In the genomic region with DNA sequence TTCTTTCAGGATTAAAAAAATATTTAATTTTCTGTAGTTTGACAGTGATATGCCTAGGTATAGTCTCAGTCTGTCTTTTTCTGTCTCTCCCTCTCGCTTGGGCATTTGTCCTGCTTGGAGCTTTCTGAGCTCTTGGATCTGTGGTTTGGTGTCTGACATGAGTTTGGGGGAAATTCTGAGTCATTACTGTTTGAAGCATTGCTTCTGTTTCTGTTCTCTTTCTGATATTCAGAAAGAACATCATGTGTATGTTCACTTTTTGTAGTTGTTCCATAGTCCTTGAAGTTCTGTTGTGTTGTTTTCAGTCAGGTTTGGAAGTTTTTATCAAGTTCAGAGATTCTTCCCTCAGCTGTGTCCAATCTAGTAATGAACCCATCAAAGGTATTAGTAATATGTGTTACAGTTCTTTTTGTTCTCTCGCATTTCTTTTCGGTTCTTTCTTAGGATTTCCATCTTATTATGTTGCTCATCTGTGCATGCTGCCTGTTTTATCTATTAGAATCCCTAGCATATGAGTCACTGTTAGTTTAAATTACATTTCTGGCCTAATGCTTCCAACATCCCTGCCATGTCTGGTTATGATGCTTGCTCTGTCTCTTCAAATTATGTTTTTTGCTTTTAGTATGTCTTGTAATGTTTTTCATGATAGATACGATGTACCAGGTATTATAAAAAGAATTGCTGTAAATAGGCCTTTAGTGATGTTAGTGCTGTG, we compare ENCODE assay signal across 8 cellular contexts. TPM values are rescaled to one million over a fixed set of nuclear protein-coding genes. Genes with fewer than 3 reads are reported as not detected.
DNase-seq lines count a peak whose midpoint lies in the region; ATAC-seq lines count a peak whose summit lies in the region.

No MANE protein-coding gene starts in this region.

- H3K27me3 ChIP-seq in CD4-positive, alpha-beta memory T cell (ENCODE audit: insufficient read depth, low read length) = no peaks in the 10 kb centered on the region

- H3K4me1 ChIP-seq in CD4-positive, alpha-beta memory T cell (ENCODE audit: insufficient read depth, low read length) = no peaks in the 10 kb centered on the region

- peaks cover 40% of the 10 kb centered on the region for H3K4me1 Mint-ChIP-seq in activated T-cell treated with anti-CD3 and anti-CD28 coated beads, Interleukin-2, amount 50 U/mL, for 24 hours (ENCODE audit: low read depth)
- H3K4me1 Mint-ChIP-seq in activated naive CD8-positive, alpha-beta T cell treated with anti-CD3 and anti-CD28 coated beads for 36 hours = peaks cover 18% of the 10 kb centered on the region
- peaks cover 30% of the 10 kb centered on the region for H3K4me1 Mint-ChIP-seq in stimulated activated effector memory CD8-positive, alpha-beta T cell treated with anti-CD3 and anti-CD28 coated beads, Interleukin-12 subunit alpha, Interleukin-12 subunit beta, amount 100 ng/mL, for 72 hours
- peaks cover 6 to 14% (median 11%) of the 10 kb centered on the region in 4 donors for H3K4me1 Mint-ChIP-seq in CD4-positive, alpha-beta memory T cell

- ATAC-seq in HG03103 (IDR thresholded peaks at IDR 0.05; ENCODE audit: low read depth, unreplicated experiment) (peak; percentile 64), HG02970 (IDR thresholded peaks at IDR 0.05; ENCODE audit: low FRiP score, unreplicated experiment) (no peak)
- ATAC-seq in stimulated activated effector memory CD8-positive, alpha-beta T cell treated with anti-CD3 and anti-CD28 coated beads, Interleukin-12 subunit alpha, Interleukin-12 subunit beta, amount 100 ng/mL, for 72 hours = peak; percentile 34

- no peaks in the 10 kb centered on the region for H3K27me3 Mint-ChIP-seq in activated T-cell treated with anti-CD3 and anti-CD28 coated beads, Interleukin-2, amount 50 U/mL, for 24 hours
- no peaks in the 10 kb centered on the region for H3K27me3 Mint-ChIP-seq in activated naive CD8-positive, alpha-beta T cell treated with anti-CD3 and anti-CD28 coated beads for 36 hours
- no peaks in the 10 kb centered on the region for H3K27me3 Mint-ChIP-seq in CD4-positive, alpha-beta memory T cell

- peaks cover 93% of the 10 kb centered on the region for H3K36me3 Mint-ChIP-seq in activated T-cell treated with anti-CD3 and anti-CD28 coated beads, Interleukin-2, amount 50 U/mL, for 24 hours (ENCODE audit: low read depth)
- H3K36me3 Mint-ChIP-seq in activated naive CD8-positive, alpha-beta T cell treated with anti-CD3 and anti-CD28 coated beads for 36 hours = peaks cover 77% of the 10 kb centered on the region
- peaks cover 91% of the 10 kb centered on the region for H3K36me3 Mint-ChIP-seq in stimulated activated effector memory CD8-positive, alpha-beta T cell treated with anti-CD3 and anti-CD28 coated beads, Interleukin-12 subunit alpha, Interleukin-12 subunit beta, amount 100 ng/mL, for 72 hours
- peaks cover 70% of the 10 kb centered on the region in 2 donors for H3K36me3 Mint-ChIP-seq in CD4-positive, alpha-beta memory T cell

- H3K27ac Mint-ChIP-seq in activated T-cell treated with anti-CD3 and anti-CD28 coated beads, Interleukin-2, amount 50 U/mL, for 24 hours = peak overlapping the region; percentile 57
- H3K27ac Mint-ChIP-seq in activated naive CD8-positive, alpha-beta T cell treated with anti-CD3 and anti-CD28 coated beads for 36 hours = peak overlapping the region; percentile 44
- peak overlapping the region; percentile 70 for H3K27ac Mint-ChIP-seq in stimulated activated effector memory CD8-positive, alpha-beta T cell treated with anti-CD3 and anti-CD28 coated beads, Interleukin-12 subunit alpha, Interleukin-12 subunit beta, amount 100 ng/mL, for 72 hours
- no peak overlapping the region for H3K27ac Mint-ChIP-seq in CD4-positive, alpha-beta memory T cell

- H3K9me3 ChIP-seq in CD4-positive, alpha-beta memory T cell (ENCODE audit: control insufficient read depth in 1 of 2, low read length in 2 of 2) = no peaks in the 10 kb centered on the region

- DNase-seq in activated T-cell treated with anti-CD3 and anti-CD28 coated beads, Interleukin-2, amount 50 U/mL, for 24 hours = no peak
- no peak for DNase-seq in activated T-cell treated with anti-CD3 and anti-CD28 coated beads, Interleukin-2, amount 50 U/mL, for 48 hours
- DNase-seq in activated naive CD8-positive, alpha-beta T cell treated with anti-CD3 and anti-CD28 coated beads for 36 hours = no peak
- DNase-seq in stimulated activated effector memory CD8-positive, alpha-beta T cell treated with anti-CD3 and anti-CD28 coated beads, Interleukin-12 subunit alpha, Interleukin-12 subunit beta, amount 100 ng/mL, for 72 hours (ENCODE audit: low spot score in 2 of 2) = no peak
- no peak for DNase-seq in CD4-positive, alpha-beta memory T cell
- no peak for DNase-seq in NCI-H2029 treated with DMSO at 0.1 percent for 48 hours (lab: John Stamatoyannopoulos, UW)

- no peak overlapping the region for H3K4me3 ChIP-seq in CD4-positive, alpha-beta memory T cell (ENCODE audit: low read length in 2 of 2)

- peaks cover 12% of the 10 kb centered on the region for H3K9me3 Mint-ChIP-seq in activated T-cell treated with anti-CD3 and anti-CD28 coated beads, Interleukin-2, amount 50 U/mL, for 24 hours
- H3K9me3 Mint-ChIP-seq in activated naive CD8-positive, alpha-beta T cell treated with anti-CD3 and anti-CD28 coated beads for 36 hours = peaks cover 11% of the 10 kb centered on the region
- H3K9me3 Mint-ChIP-seq in stimulated activated effector memory CD8-positive, alpha-beta T cell treated with anti-CD3 and anti-CD28 coated beads, Interleukin-12 subunit alpha, Interleukin-12 subunit beta, amount 100 ng/mL, for 72 hours = peaks cover 4% of the 10 kb centered on the region
- H3K9me3 Mint-ChIP-seq in CD4-positive, alpha-beta memory T cell = peaks cover 0 to 16% (median 9%) of the 10 kb centered on the region in 8 donors

- CTCF ChIA-PET in CD4-positive, alpha-beta memory T cell (lab: Charles Lee; ENCODE audit: partially characterized antibody) = no interaction called here

- intact Hi-C loops in CD4-positive, alpha-beta memory T cell (cut with micrococcal nuclease) = no loop called here

- H3K27ac ChIP-seq in CD4-positive, alpha-beta memory T cell (ENCODE audit: low read depth, low read length) = no peak overlapping the region

- POLR2A ChIA-PET in CD4-positive, alpha-beta memory T cell (lab: Charles Lee; ENCODE audit: partially characterized antibody) = no interaction called here

- no peak overlapping the region for H3K4me3 Mint-ChIP-seq in activated T-cell treated with anti-CD3 and anti-CD28 coated beads, Interleukin-2, amount 50 U/mL, for 24 hours
- no peak overlapping the region for H3K4me3 Mint-ChIP-seq in activated naive CD8-positive, alpha-beta T cell treated with anti-CD3 and anti-CD28 coated beads for 36 hours
- H3K4me3 Mint-ChIP-seq in stimulated activated effector memory CD8-positive, alpha-beta T cell treated with anti-CD3 and anti-CD28 coated beads, Interleukin-12 subunit alpha, Interleukin-12 subunit beta, amount 100 ng/mL, for 72 hours = no peak overlapping the region
- no peak overlapping the region for H3K4me3 Mint-ChIP-seq in CD4-positive, alpha-beta memory T cell

- H3K36me3 ChIP-seq in CD4-positive, alpha-beta memory T cell (ENCODE audit: insufficient read depth, low read length) = no peaks in the 10 kb centered on the region

RNA-seq across cellular contexts. Expression of a gene that starts 48.4 kb away (rescaled TPM):
- 10 to 100 TPM; 55.7 to 56.0 TPM for total RNA-seq in activated naive CD8-positive, alpha-beta T cell treated with anti-CD3 and anti-CD28 coated beads for 36 hours
- 10 to 100 TPM; 17.4 to 18.2 TPM for total RNA-seq in CD4-positive, alpha-beta memory T cell
- polyA plus RNA-seq in CD4-positive, alpha-beta memory T cell = 10 to 100 TPM; 15.7 to 16.1 TPM

Comparison
In these comparisons a context has a peak if more than half of its experiments do, and no peak if none do; other contexts are left out.
1. H3K27ac Mint-ChIP-seq: peak in activated T-cell treated with anti-CD3 and anti-CD28 coated beads, Interleukin-2, amount 50 U/mL, for 24 hours (single experiment), activated naive CD8-positive, alpha-beta T cell treated with anti-CD3 and anti-CD28 coated beads for 36 hours (single experiment) and stimulated activated effector memory CD8-positive, alpha-beta T cell treated with anti-CD3 and anti-CD28 coated beads, Interleukin-12 subunit alpha, Interleukin-12 subunit beta, amount 100 ng/mL, for 72 hours (single experiment); none in CD4-positive, alpha-beta memory T cell (0 of 7).